In the genomic region with DNA sequence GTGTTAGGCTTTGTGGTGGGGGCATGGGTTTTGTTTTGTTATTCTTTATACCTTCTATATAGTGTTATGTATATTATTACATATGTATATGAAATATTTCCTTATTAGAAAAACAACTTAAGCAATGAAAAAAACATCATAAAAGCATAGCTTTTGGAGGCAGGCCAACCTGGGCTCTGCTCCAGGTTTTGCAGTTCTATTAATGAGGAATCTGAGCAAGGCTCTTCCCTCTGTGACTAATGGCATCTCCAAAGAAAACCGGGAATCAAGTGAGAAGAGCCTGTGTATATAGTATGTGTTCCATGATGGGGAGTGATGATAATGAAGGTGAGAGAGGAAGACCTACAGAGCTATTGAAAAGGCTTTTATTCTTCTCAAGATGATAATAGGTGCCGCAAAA, we compare ENCODE assay signal across 12 cellular contexts.
DNase-seq lines count a peak whose midpoint lies in the region; ATAC-seq lines count a peak whose summit lies in the region.
"Had no signal": no experiment of that assay in that cellular context is flagged by ENCODE, and none has a peak within 500 bp of the region (broad histone marks: within the 10 kb centered on the region; RNA-seq: fewer than 3 reads in every experiment).

No MANE protein-coding gene starts in this region.

- H3K27ac ChIP-seq in aorta (ENCODE audit: low read depth in 1 of 2, low read length in 2 of 2): no peak overlapping the region
- H3K27ac ChIP-seq: BLaER1 treated with 17β-estradiol and CSF1 and Interleukin-3, amounts not matched to agents 10 nM and 100 nM had no signal

- ATAC-seq in aorta (ENCODE audit: low FRiP score): no peak
- no peak for ATAC-seq in HG03135 (IDR thresholded peaks at IDR 0.05; ENCODE audit: unreplicated experiment)
- ATAC-seq in HG02678 (IDR thresholded peaks at IDR 0.05; ENCODE audit: unreplicated experiment): no peak
- ATAC-seq: WTC11 had no signal

- no peaks in the 10 kb centered on the region for H3K4me1 Mint-ChIP-seq in T-helper 2 cell treated with Interferon-gamma antibody and Interleukin-4, amounts not matched to agents 5 μg/mL and 100 μg/mL, for 36 hours (ENCODE audit: low read depth)
- H3K4me1 Mint-ChIP-seq: WTC11 had no signal

- H3K9me3 Mint-ChIP-seq in T-helper 2 cell treated with Interferon-gamma antibody and Interleukin-4, amounts not matched to agents 5 μg/mL and 100 μg/mL, for 36 hours: peaks cover 7% of the 10 kb centered on the region
- H3K9me3 Mint-ChIP-seq: dendritic cell treated with granulocyte-macrophage colony-stimulating factor and Interleukin-4, amounts not matched to agents 40 ng/mL and 50 ng/mL, for 4 days had no signal

- H3K4me3 ChIP-seq in aorta (ENCODE audit: low read length in 2 of 2): no peak overlapping the region
- H3K4me3 ChIP-seq: BLaER1 treated with 17β-estradiol and CSF1 and Interleukin-3, amounts not matched to agents 10 nM and 100 nM had no signal

- H3K27me3 Mint-ChIP-seq in T-helper 2 cell treated with Interferon-gamma antibody and Interleukin-4, amounts not matched to agents 5 μg/mL and 100 μg/mL, for 36 hours (ENCODE audit: low read depth): no peaks in the 10 kb centered on the region
- H3K27me3 Mint-ChIP-seq: dendritic cell treated with granulocyte-macrophage colony-stimulating factor and Interleukin-4, amounts not matched to agents 40 ng/mL and 50 ng/mL, for 4 days had no signal

- WGBS in aorta, 2 donors: 46 to 52% methylated on average over 2 of the region's 2 CpGs

- H3K9me3 ChIP-seq in aorta (ENCODE audit: control insufficient read depth, low read length): peaks cover 6% of the 10 kb centered on the region

- H3K4me1 ChIP-seq in aorta (ENCODE audit: control insufficient read depth in 1 of 2, insufficient read depth in 2 of 2, low read length in 2 of 2): no peaks in the 10 kb centered on the region
- H3K4me1 ChIP-seq: BLaER1 treated with 17β-estradiol and CSF1 and Interleukin-3, amounts not matched to agents 10 nM and 100 nM had no signal

- no peak overlapping the region for H3K4me3 Mint-ChIP-seq in T-helper 2 cell treated with Interferon-gamma antibody and Interleukin-4, amounts not matched to agents 5 μg/mL and 100 μg/mL, for 36 hours
- H3K4me3 Mint-ChIP-seq: dendritic cell treated with granulocyte-macrophage colony-stimulating factor and Interleukin-4, amounts not matched to agents 40 ng/mL and 50 ng/mL, for 4 days; WTC11 had no signal

- DNase-seq in AG08395 (ENCODE audit: low spot score) (peak; percentile 53), HT-29 (ENCODE audit: low spot score) (peak; percentile 93), amniotic epithelial cell (ENCODE audit: low read depth) (peak; percentile 89), iris pigment epithelial cell (ENCODE audit: low read depth) (peak; percentile 85), aorta (no peak)
- no peak for DNase-seq in T-helper 2 cell treated with Interferon-gamma antibody and Interleukin-4, amounts not matched to agents 5 μg/mL and 100 μg/mL, for 36 hours (ENCODE audit: low spot score)
- DNase-seq: NCI-H146 had no signal

- no peaks in the 10 kb centered on the region for H3K27me3 ChIP-seq in aorta (ENCODE audit: control insufficient read depth in 1 of 2, insufficient read depth in 2 of 2, low read length in 1 of 2)
- H3K27me3 ChIP-seq: BLaER1 treated with 17β-estradiol and CSF1 and Interleukin-3, amounts not matched to agents 10 nM and 100 nM had no signal

- no peaks in the 10 kb centered on the region for H3K36me3 Mint-ChIP-seq in T-helper 2 cell treated with Interferon-gamma antibody and Interleukin-4, amounts not matched to agents 5 μg/mL and 100 μg/mL, for 36 hours (ENCODE audit: low read depth)
- H3K36me3 Mint-ChIP-seq: WTC11 had no signal

- intact Hi-C loops in aorta (cut with DNase I): no loop called here

- no peak overlapping the region for H3K27ac Mint-ChIP-seq in T-helper 2 cell treated with Interferon-gamma antibody and Interleukin-4, amounts not matched to agents 5 μg/mL and 100 μg/mL, for 36 hours
- H3K27ac Mint-ChIP-seq: dendritic cell treated with granulocyte-macrophage colony-stimulating factor and Interleukin-4, amounts not matched to agents 40 ng/mL and 50 ng/mL, for 4 days; WTC11 had no signal

- H3K36me3 ChIP-seq in aorta (ENCODE audit: control insufficient read depth in 1 of 2, insufficient read depth in 2 of 2, low read length in 1 of 2): no peaks in the 10 kb centered on the region
- H3K36me3 ChIP-seq: BLaER1 treated with 17β-estradiol and CSF1 and Interleukin-3, amounts not matched to agents 10 nM and 100 nM had no signal

Comparison
In these comparisons a context has a peak if more than half of its experiments do, and no peak if none do; other contexts are left out.
1. DNase-seq: peak in AG08395 (single experiment), HT-29 (single experiment), amniotic epithelial cell (single experiment) and iris pigment epithelial cell (single experiment); none in T-helper 2 cell treated with Interferon-gamma antibody and Interleukin-4, amounts not matched to agents 5 μg/mL and 100 μg/mL, for 36 hours (single experiment) and aorta (0 of 2).